In the genomic region with DNA sequence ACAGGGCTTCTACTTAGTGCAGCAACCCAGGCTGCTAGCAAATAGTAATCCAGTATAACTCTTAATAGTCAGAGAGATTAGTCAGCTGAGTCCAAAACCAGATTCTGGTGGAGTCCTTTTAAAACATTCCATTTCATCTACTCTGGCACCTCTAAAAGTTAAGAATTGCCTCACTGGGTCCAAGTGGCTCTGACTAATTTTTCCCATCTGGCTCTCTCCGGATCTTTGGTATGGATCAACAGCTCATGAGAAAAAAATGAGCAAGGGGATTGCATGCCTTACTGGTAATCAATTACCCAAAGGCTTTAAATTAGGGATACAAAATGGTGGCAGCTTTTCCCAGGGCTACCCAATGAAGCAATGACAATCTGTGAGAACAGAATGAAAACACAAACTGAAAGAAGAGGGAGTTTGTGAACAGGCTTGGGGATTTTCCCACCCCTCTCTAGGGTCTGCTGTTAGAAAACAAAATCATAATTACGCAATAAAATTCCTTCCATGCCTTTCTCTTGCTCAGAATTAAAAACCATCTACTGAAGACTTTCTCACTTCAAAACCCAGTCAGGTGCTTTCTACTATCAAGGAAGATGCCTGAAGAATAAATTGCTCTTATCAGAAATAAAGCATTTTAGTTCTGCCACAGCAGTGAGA, we compare ENCODE assay signal across 15 cellular contexts.
A peak's percentile ranks its signal among the peaks of the same experiment; 100 is the strongest.
DNase-seq lines count a peak whose midpoint lies in the region; ATAC-seq and TF ChIP-seq lines count a peak whose summit lies in the region.
"Had no signal": no experiment of that assay in that cellular context is flagged by ENCODE, and none has a peak within 500 bp of the region (broad histone marks: within the 10 kb centered on the region; RNA-seq: fewer than 3 reads in every experiment).

No MANE protein-coding gene starts in this region.

- TF ChIP-seq CTCF in epithelial cell of proximal tubule (conservative IDR thresholded peaks at IDR 0.05; ENCODE audit: low read depth, low read length) = no peak
- no peak for TF ChIP-seq CTCF in neural progenitor cell (IDR thresholded peaks at IDR 0.05)

- H3K9me3 ChIP-seq in HUES64 (ENCODE audit: insufficient read depth, low read depth, low read length) = no peaks in the 10 kb centered on the region
- no peaks in the 10 kb centered on the region for H3K9me3 ChIP-seq in neural progenitor cell (ENCODE audit: low read depth)
- H3K9me3 ChIP-seq: Peyer's patch had no signal

- WGBS in HUES64 = 95% methylated on average over 2 of the region's 2 CpGs

- H2AFZ ChIP-seq in neural progenitor cell (replicated peaks) = no peak overlapping the region

- H3K27ac Mint-ChIP-seq in neural progenitor cell = peak overlapping the region; percentile 85
- H3K27ac Mint-ChIP-seq: activated CD4-positive, alpha-beta memory T cell treated with anti-CD3 and anti-CD28 coated beads for 36 hours had no signal

- peak overlapping the region; percentile 1 for H3K4me2 ChIP-seq in neural progenitor cell

- ATAC-seq in GM18868 (IDR thresholded peaks at IDR 0.05; ENCODE audit: unreplicated experiment) = no peak
- ATAC-seq: left ventricle myocardium superior had no signal

- peaks cover 5% of the 10 kb centered on the region for H3K27me3 Mint-ChIP-seq in neural progenitor cell (ENCODE audit: insufficient read depth, low read depth)
- H3K27me3 Mint-ChIP-seq: activated CD4-positive, alpha-beta memory T cell treated with anti-CD3 and anti-CD28 coated beads for 36 hours had no signal

- peaks cover 15% of the 10 kb centered on the region for H3K4me1 Mint-ChIP-seq in neural progenitor cell

- H3K9ac ChIP-seq in HUES64 (ENCODE audit: low read depth, low read length) (no peak overlapping the region), neural progenitor cell (no peak overlapping the region)

- H3K36me3 ChIP-seq in HUES64 (ENCODE audit: insufficient read depth, low read length) = no peaks in the 10 kb centered on the region
- no peaks in the 10 kb centered on the region for H3K36me3 ChIP-seq in neural progenitor cell
- H3K36me3 ChIP-seq: Peyer's patch had no signal

- H3K4me3 ChIP-seq in HUES64 (ENCODE audit: low read length) (no peak overlapping the region), epithelial cell of proximal tubule (ENCODE audit: low read depth, low read length) (no peak overlapping the region), neural progenitor cell (no peak overlapping the region)
- H3K4me3 ChIP-seq: Peyer's patch had no signal

- H3K4me1 ChIP-seq in HUES64 (ENCODE audit: insufficient read depth, low read length) (peaks cover 20% of the 10 kb centered on the region), neural progenitor cell (peaks cover 16% of the 10 kb centered on the region)
- H3K4me1 ChIP-seq: Peyer's patch had no signal

- H3K9me3 Mint-ChIP-seq in neural progenitor cell = no peaks in the 10 kb centered on the region
- H3K9me3 Mint-ChIP-seq: activated CD4-positive, alpha-beta memory T cell treated with anti-CD3 and anti-CD28 coated beads for 36 hours had no signal

- peak overlapping the region; percentile 1 for H3K4me3 Mint-ChIP-seq in neural progenitor cell
- H3K4me3 Mint-ChIP-seq: activated CD4-positive, alpha-beta memory T cell treated with anti-CD3 and anti-CD28 coated beads for 36 hours had no signal

- peak; percentile 89 for DNase-seq in AG08395 (ENCODE audit: low spot score)
- DNase-seq in epithelial cell of proximal tubule (ENCODE audit: low read depth) = peak; percentile 92
- DNase-seq in neural progenitor cell (ENCODE audit: low spot score) = no peak
- no peak for DNase-seq in DMS53 treated with DMSO at 0.1 percent for 48 hours (lab: John Stamatoyannopoulos, UW; ENCODE audit: unreplicated experiment)
- DNase-seq in COLO829 (ENCODE audit: low spot score) = no peak
- no peak for DNase-seq in stimulated activated naive CD4-positive, alpha-beta T cell treated with Interleukin-2 at 50 U/mL for 16 hours (lab: John Stamatoyannopoulos, UW)
- DNase-seq: activated CD4-positive, alpha-beta memory T cell treated with anti-CD3 and anti-CD28 coated beads for 36 hours; C1 segment of cervical spinal cord; GDM1; left ventricle myocardium superior; NCI-H345; occipital lobe; Peyer's patch had no signal

- no peaks in the 10 kb centered on the region for H3F3A ChIP-seq in neural progenitor cell (ENCODE audit: low read depth)

- no peaks in the 10 kb centered on the region for H3K36me3 Mint-ChIP-seq in neural progenitor cell
- H3K36me3 Mint-ChIP-seq: activated CD4-positive, alpha-beta memory T cell treated with anti-CD3 and anti-CD28 coated beads for 36 hours had no signal

- no peaks in the 10 kb centered on the region for H4K20me1 ChIP-seq in neural progenitor cell (ENCODE audit: low read depth)

- peak overlapping the region; percentile 65; the same call in 1 of the 2 replicates for H3K27ac ChIP-seq in HUES64 (ENCODE audit: low read depth, low read length)
- H3K27ac ChIP-seq in neural progenitor cell = no peak overlapping the region
- H3K27ac ChIP-seq: Peyer's patch had no signal

- no peaks in the 10 kb centered on the region for H3K79me2 ChIP-seq in neural progenitor cell (ENCODE audit: low read depth)

- no peaks in the 10 kb centered on the region for H3K27me3 ChIP-seq in HUES64 (ENCODE audit: insufficient read depth, low read length)
- no peaks in the 10 kb centered on the region for H3K27me3 ChIP-seq in neural progenitor cell
- H3K27me3 ChIP-seq: Peyer's patch had no signal

Comparison
In these comparisons a context has a peak if more than half of its experiments do, and no peak if none do; other contexts are left out.
1. DNase-seq: peak in AG08395 (single experiment) and epithelial cell of proximal tubule (single experiment); none in neural progenitor cell (single experiment), DMS53 treated with DMSO at 0.1 percent for 48 hours (single experiment), COLO829 (single experiment) and stimulated activated naive CD4-positive, alpha-beta T cell treated with Interleukin-2 at 50 U/mL for 16 hours (single experiment).